17 cellular contexts compared by ENCODE assay signal in genomic region chr5:67059747-67060490, GRCh38.
DNase-seq lines count a peak whose midpoint lies in the region; ATAC-seq and TF ChIP-seq lines count a peak whose summit lies in the region.
"Had no signal": no experiment of that assay in that cellular context is flagged by ENCODE, and none has a peak within 500 bp of the region (broad histone marks: within the 10 kb centered on the region; RNA-seq: fewer than 3 reads in every experiment).

No MANE protein-coding gene starts in this region.

- H3K4me3 ChIP-seq in PC-3 (ENCODE audit: low read length), result no peak overlapping the region
- no peak overlapping the region for H3K4me3 ChIP-seq in mesodermal cell (ENCODE audit: extremely low read depth, insufficient read depth, low read length, poor library complexity, severe bottlenecking)
- H3K4me3 ChIP-seq in coronary artery, result no peak overlapping the region

- H3K4me1 ChIP-seq in PC-3 (ENCODE audit: insufficient read depth, low read length), result peaks cover 13% of the 10 kb centered on the region; the same call in 1 of the 2 replicates
- peaks cover 21% of the 10 kb centered on the region for H3K4me1 ChIP-seq in mesodermal cell (ENCODE audit: control insufficient read depth, insufficient read depth, low read length, poor library complexity, severe bottlenecking)
- H3K4me1 ChIP-seq: BE2C had no signal

- H3K9me3 ChIP-seq in PC-3 (ENCODE audit: low read length), result no peaks in the 10 kb centered on the region
- no peaks in the 10 kb centered on the region for H3K9me3 ChIP-seq in mesodermal cell (ENCODE audit: control insufficient read depth, low read length)
- H3K9me3 ChIP-seq: BE2C had no signal

- no peak overlapping the region for H3K9ac ChIP-seq in PC-3 (ENCODE audit: low read length)

- WGBS in mesodermal cell (ENCODE audit: insufficient coverage in 2 of 2), 2 experiments, result 61 to 79% methylated on average over 2 to 4 of the region's 6 CpGs

- H3K9me2 ChIP-seq in PC-3 (replicated peaks; ENCODE audit: low read length), result no peaks in the 10 kb centered on the region

- H3K79me2 ChIP-seq in PC-3 (ENCODE audit: low read length), result no peaks in the 10 kb centered on the region

- no peaks in the 10 kb centered on the region for H3F3A ChIP-seq in PC-3 (ENCODE audit: low read length, unreplicated experiment)

- H3K27me3 ChIP-seq in PC-3 (ENCODE audit: low read length), result no peaks in the 10 kb centered on the region
- H3K27me3 ChIP-seq: BE2C had no signal

- POLR2A ChIA-PET in PC-3 (lab: Charles Lee; ENCODE audit: unreplicated experiment), result interaction anchor here (0.6 kb wide), 1 partner anchor 56 kb away, joined by 5 read pairs; no protein-coding TSS in a partner anchor

- intact Hi-C loops in PC-3 (cut with micrococcal nuclease), result no loop called here

- H3K27ac ChIP-seq in PC-3 (ENCODE audit: low read length) (no peak overlapping the region), mesodermal cell (ENCODE audit: low read depth, low read length, severe bottlenecking) (peak overlapping the region; percentile 69), coronary artery (no peak overlapping the region)
- H3K27ac ChIP-seq: WERI-Rb-1 had no signal

- H4K20me1 ChIP-seq in PC-3 (ENCODE audit: low read length), result no peaks in the 10 kb centered on the region

- DNase-seq in EL (peak; percentile 33), PC-3 (peak; percentile 30), dedifferentiated amniotic fluid mesenchymal stem cell (ENCODE audit: extremely low spot score) (peak; percentile 47), coronary artery (ENCODE audit: low spot score) (no peak)
- DNase-seq: activated naive CD4-positive, alpha-beta T cell treated with anti-CD3 and anti-CD28 coated beads, Interleukin-2, amount 50 U/mL, for 16 hours; BE2C; DMS153; naive B cell; NCI-H1105; NCI-H226; stimulated activated CD4-positive, alpha-beta T cell treated with anti-CD3 and anti-CD28 coated beads, Interleukin-4, amount 100 ng/mL, for 24 hours; WERI-Rb-1 had no signal

- TF ChIP-seq CTCF in PC-3 (conservative IDR thresholded peaks at IDR 0.05; ENCODE audit: low read depth, low read length), result no peak
- no peak for TF ChIP-seq CTCF in coronary artery (IDR thresholded peaks at IDR 0.05)

- no peak overlapping the region for H2AFZ ChIP-seq in PC-3 (ENCODE audit: low read length)

- ATAC-seq in PC-3, result peak; percentile 51; the same call in 1 of the 2 replicates
- ATAC-seq in GM21825 (IDR thresholded peaks at IDR 0.05; ENCODE audit: unreplicated experiment), result no peak
- no peak for ATAC-seq in GM21737 (IDR thresholded peaks at IDR 0.05; ENCODE audit: unreplicated experiment)
- ATAC-seq in HG03025 (IDR thresholded peaks at IDR 0.05; ENCODE audit: low FRiP score, unreplicated experiment), result no peak
- ATAC-seq: stimulated activated memory B cell treated with anti-CD40 and anti-IgM and Interleukin-4, amounts not matched to agents 10 μg/mL and 1 μg/mL and 100 μg/mL, for 72 hours had no signal

- CTCF ChIA-PET in PC-3 (lab: Charles Lee), result no interaction called here

- peak overlapping the region; percentile 28; the same call in 1 of the 2 replicates for H3K4me2 ChIP-seq in PC-3 (ENCODE audit: low read length)

- no TSS peak for BruUV-seq in PC-3 (replicated peaks; lab: Mats Ljungman, UMichigan)

- H3K36me3 ChIP-seq in PC-3 (ENCODE audit: low read depth, low read length) (no peaks in the 10 kb centered on the region; the same call in none of the 2 replicates), mesodermal cell (ENCODE audit: control insufficient read depth, insufficient read depth, low read length) (no peaks in the 10 kb centered on the region)
- H3K36me3 ChIP-seq: BE2C, WERI-Rb-1 had no signal
